ENCODE assay signal across 2 cellular contexts in genomic region chr6:122198922-122199321, GRCh38.
TF ChIP-seq lines count a peak whose summit lies in the region.

No MANE protein-coding gene starts in this region.

TF ChIP-seq in HepG2, 621 proteins besides CTCF, POLR2A, EP300 and RAD21 (continued from another document):
- peak; percentile 51; the same call in 1 of the 2 replicates for TF ChIP-seq CEBPB (IDR thresholded peaks at IDR 0.05; ENCODE audit: borderline replicate concordance, low read depth, low read length)
- peak; percentile 43 to 61 for TF ChIP-seq MAFK (conservative IDR thresholded peaks at IDR 0.05 in 1 of 2, IDR thresholded peaks at IDR 0.05 in 1 of 2; ENCODE audit: low read length in 2 of 2)
- no peak for TF ChIP-seq DZIP1 (CRISPR knock-in tag; IDR thresholded peaks at IDR 0.05)
- TF ChIP-seq ATF7 (IDR thresholded peaks at IDR 0.05) = peak; percentile 30; the same call in 1 of the 2 replicates
- TF ChIP-seq ATF7 (CRISPR knock-in tag; IDR thresholded peaks at IDR 0.05) = no peak
- TF ChIP-seq ZMYM4 (CRISPR knock-in tag; IDR thresholded peaks at IDR 0.05) = no peak

TF ChIP-seq in H1, 55 proteins besides CTCF, POLR2A, EP300 and RAD21 (continued from another document):
- TF ChIP-seq CEBPB (IDR thresholded peaks at IDR 0.05; ENCODE audit: low read depth, low read length) = 0 out of 2 replicates have a peak, but pooled peaks have one; percentile 33
